Comparison of ENCODE assay signal across 12 cellular contexts in the genomic region with DNA sequence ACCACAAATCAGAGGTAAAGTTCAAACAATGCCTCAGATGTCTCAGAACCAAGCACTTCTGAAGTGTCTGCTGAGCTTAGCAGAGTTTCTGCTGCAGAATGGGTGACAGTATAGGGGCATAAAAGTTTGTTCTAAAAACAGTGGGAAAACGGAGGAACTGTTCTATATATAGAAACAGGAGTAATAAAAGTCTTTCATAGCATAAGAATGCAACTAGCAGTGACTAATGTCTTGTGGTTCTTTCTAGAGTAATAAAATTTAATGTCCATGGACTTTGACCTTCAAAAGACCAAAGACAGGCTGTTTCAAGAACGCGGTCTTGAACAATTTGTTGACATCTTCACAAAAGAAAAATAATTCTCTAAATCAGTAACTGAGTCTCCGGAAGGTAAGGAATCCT.
DNase-seq lines count a peak whose midpoint lies in the region; ATAC-seq, FAIRE-seq and TF ChIP-seq lines count a peak whose summit lies in the region.
"Had no signal": no experiment of that assay in that cellular context is flagged by ENCODE, and none has a peak within 500 bp of the region (broad histone marks: within the 10 kb centered on the region; RNA-seq: fewer than 3 reads in every experiment).

No MANE protein-coding gene starts in this region.

- H3K4me3 Mint-ChIP-seq in glutamatergic neuron (ENCODE audit: unreplicated experiment), result no peak overlapping the region
- H3K4me3 Mint-ChIP-seq: activated B cell treated with CpG ODN at 0.5 μM for 24 hours had no signal

- H3K27me3 Mint-ChIP-seq in glutamatergic neuron (ENCODE audit: unreplicated experiment), result no peaks in the 10 kb centered on the region

- FAIRE-seq in endometrium (lab: Jason Lieb, UNC), result peak; percentile 99

- no peak for TF ChIP-seq CTCF in glutamatergic neuron (IDR thresholded peaks at IDR 0.05; ENCODE audit: partially characterized antibody, unreplicated experiment)

- peak; percentile 73 for DNase-seq in GM04504 (ENCODE audit: low read depth)
- DNase-seq in NOMO-1 (lab: John Stamatoyannopoulos, UW; ENCODE audit: unreplicated experiment in 2 of 2), result peak; percentile 59 to 95
- DNase-seq in renal cortical epithelial cell (ENCODE audit: low read depth), result peak; percentile 97
- DNase-seq in NCI-H187 treated with DMSO at 0.1 percent for 48 hours (lab: John Stamatoyannopoulos, UW), result no peak
- no peak for DNase-seq in glutamatergic neuron
- DNase-seq: activated B cell treated with CpG ODN at 0.5 μM for 24 hours; activated naive CD4-positive, alpha-beta T cell treated with anti-CD3 and anti-CD28 coated beads, Interleukin-2, amount 50 U/mL, for 16 hours; stimulated activated CD4-positive, alpha-beta T cell treated with anti-CD3 and anti-CD28 coated beads, Interleukin-1b, Interleukin-23, amount 100 ng/mL, for 48 hours; trophoblast cell had no signal

- H3K4me1 Mint-ChIP-seq in glutamatergic neuron (ENCODE audit: low read depth, unreplicated experiment), result peaks cover 7% of the 10 kb centered on the region
- H3K4me1 Mint-ChIP-seq: activated B cell treated with CpG ODN at 0.5 μM for 24 hours had no signal

- H3K9me3 Mint-ChIP-seq in glutamatergic neuron (ENCODE audit: unreplicated experiment), result no peaks in the 10 kb centered on the region
- H3K9me3 Mint-ChIP-seq: activated B cell treated with CpG ODN at 0.5 μM for 24 hours had no signal

- no peaks in the 10 kb centered on the region for H3K36me3 Mint-ChIP-seq in glutamatergic neuron (ENCODE audit: unreplicated experiment)

- ATAC-seq in HG03565 (IDR thresholded peaks at IDR 0.05; ENCODE audit: unreplicated experiment), result no peak
- no peak for ATAC-seq in HG02870 (IDR thresholded peaks at IDR 0.05; ENCODE audit: unreplicated experiment)

- no peak overlapping the region for H3K27ac Mint-ChIP-seq in glutamatergic neuron (ENCODE audit: unreplicated experiment)
- H3K27ac Mint-ChIP-seq: activated B cell treated with CpG ODN at 0.5 μM for 24 hours had no signal

Comparison
In these comparisons a context has a peak if more than half of its experiments do, and no peak if none do; other contexts are left out.
1. DNase-seq: peak in GM04504 (single experiment), NOMO-1 (2 of 2) and renal cortical epithelial cell (single experiment); none in NCI-H187 treated with DMSO at 0.1 percent for 48 hours (single experiment) and glutamatergic neuron (single experiment).